Comparison of ENCODE assay signal across 8 cellular contexts in genomic region chr6:14743465-14744211, GRCh38.
DNase-seq lines count a peak whose midpoint lies in the region; ATAC-seq and TF ChIP-seq lines count a peak whose summit lies in the region.

No MANE protein-coding gene starts in this region.

- CTCF ChIA-PET in CD4-positive, alpha-beta T cell (lab: Charles Lee), result no interaction called here

- no peaks in the 10 kb centered on the region for H3K9me3 Mint-ChIP-seq in CD4-positive, alpha-beta T cell
- H3K9me3 Mint-ChIP-seq in activated T-helper 17 cell treated with anti-CD3 and anti-CD28 coated beads, Interleukin-2, amount 50 U/mL, for 72 hours, result peaks cover 18% of the 10 kb centered on the region

- ATAC-seq in CD4-positive, alpha-beta T cell (ENCODE audit: poor library complexity), result peak; percentile 80
- ATAC-seq in activated T-helper 17 cell treated with anti-CD3 and anti-CD28 coated beads, Interleukin-2, amount 50 U/mL, for 72 hours (replicated peaks), result peak; percentile 76
- ATAC-seq in left cardiac atrium (peak; percentile 30 to 93), HG02678 (IDR thresholded peaks at IDR 0.05; ENCODE audit: unreplicated experiment) (no peak), HG02610 (IDR thresholded peaks at IDR 0.05; ENCODE audit: unreplicated experiment) (no peak)

- peak overlapping the region; percentile 6 for H3K27ac Mint-ChIP-seq in CD4-positive, alpha-beta T cell
- H3K27ac Mint-ChIP-seq in activated T-helper 17 cell treated with anti-CD3 and anti-CD28 coated beads, Interleukin-2, amount 50 U/mL, for 72 hours, result peak overlapping the region; percentile 100

- peaks cover 20% of the 10 kb centered on the region for H3K4me1 Mint-ChIP-seq in CD4-positive, alpha-beta T cell (ENCODE audit: low read depth)
- H3K4me1 Mint-ChIP-seq in activated T-helper 17 cell treated with anti-CD3 and anti-CD28 coated beads, Interleukin-2, amount 50 U/mL, for 72 hours, result peaks cover 57% of the 10 kb centered on the region

- no peak for TF ChIP-seq CTCF in CD4-positive, alpha-beta T cell (IDR thresholded peaks at IDR 0.05)

- no peaks in the 10 kb centered on the region for H3K27me3 ChIP-seq in CD4-positive, alpha-beta T cell (ENCODE audit: control insufficient read depth, insufficient read depth, low read length)

- H3K9me3 ChIP-seq in CD4-positive, alpha-beta T cell (ENCODE audit: control insufficient read depth, low read length), result no peaks in the 10 kb centered on the region

- intact Hi-C loops in CD4-positive, alpha-beta T cell (cut with DNase I, micrococcal nuclease), result no loop called here
- intact Hi-C loops in left cardiac atrium (cut with DNase I), result no loop called here

- DNase-seq in CD4-positive, alpha-beta T cell, result peak in 8 of 10 experiments; percentile 13 to 59 (median 46)
- peak; percentile 86 for DNase-seq in NOMO-1 treated with DMSO at 0.1 percent for 48 hours (lab: John Stamatoyannopoulos, UW; ENCODE audit: unreplicated experiment)
- DNase-seq in left cardiac atrium, result peak; percentile 53
- peak; percentile 81 for DNase-seq in stimulated activated CD4-positive, alpha-beta T cell treated with anti-CD3 and anti-CD28 coated beads, Interleukin-4, amount 100 ng/mL, for 1 hour
- no peak for DNase-seq in NCI-H1417 treated with DMSO at 0.1 percent for 48 hours (lab: John Stamatoyannopoulos, UW)

- no peaks in the 10 kb centered on the region for H3K27me3 Mint-ChIP-seq in CD4-positive, alpha-beta T cell
- no peaks in the 10 kb centered on the region for H3K27me3 Mint-ChIP-seq in activated T-helper 17 cell treated with anti-CD3 and anti-CD28 coated beads, Interleukin-2, amount 50 U/mL, for 72 hours

- H3K4me3 Mint-ChIP-seq in CD4-positive, alpha-beta T cell, result no peak overlapping the region
- peak overlapping the region; percentile 78 for H3K4me3 Mint-ChIP-seq in activated T-helper 17 cell treated with anti-CD3 and anti-CD28 coated beads, Interleukin-2, amount 50 U/mL, for 72 hours

- POLR2A ChIA-PET in CD4-positive, alpha-beta T cell (lab: Charles Lee), result no interaction called here

- no peaks in the 10 kb centered on the region for H3K36me3 Mint-ChIP-seq in CD4-positive, alpha-beta T cell (ENCODE audit: low read depth)
- H3K36me3 Mint-ChIP-seq in activated T-helper 17 cell treated with anti-CD3 and anti-CD28 coated beads, Interleukin-2, amount 50 U/mL, for 72 hours (ENCODE audit: low read depth), result peaks cover 39% of the 10 kb centered on the region

- H3K27ac ChIP-seq in CD4-positive, alpha-beta T cell (ENCODE audit: low read depth, low read length), result no peak overlapping the region

Comparison
In these comparisons a context has a peak if more than half of its experiments do, and no peak if none do; other contexts are left out.
1. ATAC-seq: peak in CD4-positive, alpha-beta T cell (single experiment), activated T-helper 17 cell treated with anti-CD3 and anti-CD28 coated beads, Interleukin-2, amount 50 U/mL, for 72 hours (single experiment) and left cardiac atrium (2 of 2); none in HG02678 (single experiment) and HG02610 (single experiment).